14 cellular contexts compared by ENCODE assay signal in the genomic region with DNA sequence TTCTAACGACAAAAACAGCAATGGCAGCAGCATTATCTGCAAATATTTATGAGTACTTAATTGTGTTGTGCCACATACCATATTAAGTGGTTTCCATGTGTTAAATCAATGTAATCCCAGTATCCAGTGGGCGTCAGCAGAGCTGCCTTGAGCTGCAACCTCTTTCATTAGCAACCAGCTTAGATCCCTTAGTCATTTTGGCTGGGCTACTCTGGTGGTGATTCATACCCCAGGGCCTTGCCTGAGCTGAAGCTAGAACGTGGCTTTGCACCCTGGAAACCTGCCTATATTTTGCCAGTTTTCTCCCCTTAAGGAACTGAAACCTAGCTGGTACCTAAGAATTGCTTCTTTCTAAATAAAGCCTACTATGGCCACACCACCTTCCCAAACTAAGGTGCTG.
DNase-seq lines count a peak whose midpoint lies in the region; ATAC-seq, FAIRE-seq and TF ChIP-seq lines count a peak whose summit lies in the region.
"Had no signal": no experiment of that assay in that cellular context is flagged by ENCODE, and none has a peak within 500 bp of the region (broad histone marks: within the 10 kb centered on the region; RNA-seq: fewer than 3 reads in every experiment).

No MANE protein-coding gene starts in this region.

- peak; percentile 87 for DNase-seq in A172 (ENCODE audit: low spot score)
- peak; percentile 77 for DNase-seq in HFFc6
- peak; percentile 88 for DNase-seq in astrocyte (ENCODE audit: low read depth)
- peak; percentile 3 for DNase-seq in iPS-NIHi11 (ENCODE audit: low spot score)
- no peak for DNase-seq in mesenteric fat pad (ENCODE audit: low spot score)
- DNase-seq in putamen (ENCODE audit: low spot score), result no peak
- no peak for DNase-seq in NCI-H524 treated with DMSO at 0.1 percent for 48 hours (lab: John Stamatoyannopoulos, UW)
- DNase-seq: activated T-cell treated with anti-CD3 and anti-CD28 coated beads, Interleukin-2, amount 50 U/mL, for 48 hours; immature natural killer cell; ovary; T1000; trophoblast cell had no signal

- TF ChIP-seq CTCF in HFFc6 (IDR thresholded peaks at IDR 0.05), result no peak
- TF ChIP-seq CTCF in astrocyte (IDR thresholded peaks at IDR 0.05; ENCODE audit: insufficient read depth, low read depth, low read length), result no peak

- peak overlapping the region; percentile 77 for H3K4me3 Mint-ChIP-seq in HFFc6
- no peak overlapping the region for H3K4me3 Mint-ChIP-seq in astrocyte (ENCODE audit: unreplicated experiment)
- H3K4me3 Mint-ChIP-seq: B cell, immature natural killer cell had no signal

- no peak for ATAC-seq in GM21367 (IDR thresholded peaks at IDR 0.05; ENCODE audit: unreplicated experiment)

- H3K27me3 Mint-ChIP-seq in HFFc6 (ENCODE audit: insufficient read depth) (no peaks in the 10 kb centered on the region), astrocyte (ENCODE audit: low read depth, unreplicated experiment) (no peaks in the 10 kb centered on the region)
- H3K27me3 Mint-ChIP-seq: B cell had no signal

- H3K4me2 ChIP-seq in astrocyte (ENCODE audit: low read length), result peak overlapping the region; percentile 75

- peak; percentile 92 for FAIRE-seq in astrocyte (lab: Jason Lieb, UNC)

- no peaks in the 10 kb centered on the region for H3K9me3 ChIP-seq in astrocyte (ENCODE audit: insufficient read depth, low read depth, low read length)
- H3K9me3 ChIP-seq: ovary had no signal

- H3K27ac Mint-ChIP-seq in HFFc6 (peak overlapping the region; percentile 93), astrocyte (ENCODE audit: unreplicated experiment) (peak overlapping the region; percentile 90)
- H3K27ac Mint-ChIP-seq: B cell, immature natural killer cell had no signal

- H3K9ac ChIP-seq in astrocyte (ENCODE audit: low read length), result peak overlapping the region; percentile 45

- H3K27ac ChIP-seq in astrocyte (ENCODE audit: low read depth, low read length), result peak overlapping the region; percentile 81
- H3K27ac ChIP-seq: ovary had no signal

- peaks cover 48% of the 10 kb centered on the region for H3K4me1 Mint-ChIP-seq in HFFc6 (ENCODE audit: low read depth)
- peaks cover 16% of the 10 kb centered on the region for H3K4me1 Mint-ChIP-seq in astrocyte (ENCODE audit: low read depth, unreplicated experiment)
- H3K4me1 Mint-ChIP-seq: B cell, immature natural killer cell had no signal

- H3K36me3 Mint-ChIP-seq in HFFc6 (ENCODE audit: low read depth) (no peaks in the 10 kb centered on the region), astrocyte (ENCODE audit: low read depth, unreplicated experiment) (no peaks in the 10 kb centered on the region)
- H3K36me3 Mint-ChIP-seq: immature natural killer cell had no signal

- no peaks in the 10 kb centered on the region for H3K79me2 ChIP-seq in astrocyte (ENCODE audit: insufficient read depth, low read length)

- H3K36me3 ChIP-seq in astrocyte (ENCODE audit: insufficient read depth, low read length), result no peaks in the 10 kb centered on the region
- H3K36me3 ChIP-seq: ovary had no signal

- peak overlapping the region; percentile 51 for H2AFZ ChIP-seq in astrocyte (ENCODE audit: low read depth, low read length)

- H3K9me3 Mint-ChIP-seq in HFFc6 (no peaks in the 10 kb centered on the region), astrocyte (ENCODE audit: unreplicated experiment) (peaks cover 5% of the 10 kb centered on the region)

- H3K27me3 ChIP-seq in astrocyte (ENCODE audit: insufficient read depth, low read length), result no peaks in the 10 kb centered on the region
- H3K27me3 ChIP-seq: ovary had no signal

- peaks cover 8% of the 10 kb centered on the region for H3K4me1 ChIP-seq in astrocyte (ENCODE audit: insufficient read depth, low read length)

- H4K20me1 ChIP-seq in astrocyte (ENCODE audit: insufficient read depth, low read length), result no peaks in the 10 kb centered on the region

- H3K4me3 ChIP-seq in astrocyte (ENCODE audit: insufficient read depth, low read depth, low read length), result no peak overlapping the region
- H3K4me3 ChIP-seq: ovary had no signal

Comparison
In these comparisons a context has a peak if more than half of its experiments do, and no peak if none do; other contexts are left out.
1. DNase-seq: peak in A172 (single experiment), HFFc6 (single experiment), astrocyte (single experiment) and iPS-NIHi11 (single experiment); none in mesenteric fat pad (single experiment), putamen (single experiment) and NCI-H524 treated with DMSO at 0.1 percent for 48 hours (single experiment).